In genomic region chr6:111441678-111442243, GRCh38 we compare ENCODE assay signal across 10 cellular contexts. TPM values are rescaled to one million over a fixed set of nuclear protein-coding genes. Genes with fewer than 3 reads are reported as not detected.
DNase-seq lines count a peak whose midpoint lies in the region; ATAC-seq and TF ChIP-seq lines count a peak whose summit lies in the region.
"Had no signal": no experiment of that assay in that cellular context is flagged by ENCODE, and none has a peak within 500 bp of the region (broad histone marks: within the 10 kb centered on the region; RNA-seq: fewer than 3 reads in every experiment).

No MANE protein-coding gene starts in this region.

- H4K20me1 ChIP-seq in OCI-LY1 (ENCODE audit: insufficient read depth, low read length) = no peaks in the 10 kb centered on the region

- H3K4me2 ChIP-seq in OCI-LY1 (ENCODE audit: low read length) = no peak overlapping the region; the same call in 1 of the 2 replicates

- H3K4me3 ChIP-seq in HEK293 (ENCODE audit: low read depth, low read length) (no peak overlapping the region), OCI-LY1 (ENCODE audit: low read depth, low read length, poor library complexity, severe bottlenecking) (no peak overlapping the region), lower lobe of right lung (no peak overlapping the region), HAP-1 (no peak overlapping the region), right atrium auricular region (no peak overlapping the region)
- H3K4me3 ChIP-seq: adrenal gland had no signal

- intact Hi-C loops in lower lobe of right lung (cut with DNase I) = no loop called here

- DNase-seq in GDM1 (lab: John Stamatoyannopoulos, UW) (peak; percentile 9), lower lobe of right lung (peak; percentile 47), HAP-1 (ENCODE audit: low spot score in 2 of 2) (no peak), T1000 (lab: John Stamatoyannopoulos, UW) (no peak), right atrium auricular region (ENCODE audit: low spot score) (no peak)
- DNase-seq: activated CD8-positive, alpha-beta memory T cell treated with anti-CD3 and anti-CD28 coated beads, Interleukin-2, amount 50 U/mL, for 4 hours; adrenal gland had no signal

- H3K9me3 ChIP-seq in HEK293 (ENCODE audit: control insufficient read depth, insufficient read depth, low read depth, low read length) (no peaks in the 10 kb centered on the region), OCI-LY1 (ENCODE audit: low read length) (no peaks in the 10 kb centered on the region), lower lobe of right lung (no peaks in the 10 kb centered on the region), HAP-1 (no peaks in the 10 kb centered on the region), right atrium auricular region (no peaks in the 10 kb centered on the region)
- H3K9me3 ChIP-seq: adrenal gland had no signal

- no peak overlapping the region for H2AFZ ChIP-seq in OCI-LY1 (ENCODE audit: low read length)

- H3K27ac ChIP-seq in HEK293 (ENCODE audit: extremely low read depth, low read depth, low read length) = no peak overlapping the region
- peak overlapping the region; percentile 5 for H3K27ac ChIP-seq in OCI-LY1 (ENCODE audit: low read depth, low read length, poor library complexity, severe bottlenecking)
- H3K27ac ChIP-seq in lower lobe of right lung = no peak overlapping the region
- no peak overlapping the region for H3K27ac ChIP-seq in right atrium auricular region
- H3K27ac ChIP-seq: adrenal gland had no signal

- no peak overlapping the region for H3K9ac ChIP-seq in OCI-LY1 (ENCODE audit: low read length)

- H3K27me3 ChIP-seq in OCI-LY1 (ENCODE audit: insufficient read depth, low read length) = no peaks in the 10 kb centered on the region
- no peaks in the 10 kb centered on the region for H3K27me3 ChIP-seq in lower lobe of right lung (ENCODE audit: low read depth)
- no peaks in the 10 kb centered on the region for H3K27me3 ChIP-seq in HAP-1 (ENCODE audit: low read depth)
- H3K27me3 ChIP-seq in right atrium auricular region = no peaks in the 10 kb centered on the region
- H3K27me3 ChIP-seq: adrenal gland had no signal

- CTCF ChIA-PET in HEK293 (lab: Yijun Ruan, JAX) = interaction anchor here (0.6 kb wide), 1 partner anchor 144 kb away, joined by 3 read pairs; no protein-coding TSS in a partner anchor

- H3K4me1 ChIP-seq in HEK293 (ENCODE audit: control insufficient read depth, insufficient read depth, low read length) = no peaks in the 10 kb centered on the region
- peaks cover 13% of the 10 kb centered on the region for H3K4me1 ChIP-seq in OCI-LY1 (ENCODE audit: insufficient read depth, low read length, severe bottlenecking)
- no peaks in the 10 kb centered on the region for H3K4me1 ChIP-seq in lower lobe of right lung
- no peaks in the 10 kb centered on the region for H3K4me1 ChIP-seq in HAP-1
- no peaks in the 10 kb centered on the region for H3K4me1 ChIP-seq in right atrium auricular region

- ATAC-seq in lower lobe of right lung = peak; percentile 51 to 54
- no peak for ATAC-seq in HG03097 (IDR thresholded peaks at IDR 0.05; ENCODE audit: low FRiP score, unreplicated experiment)

- peaks cover 79% of the 10 kb centered on the region for H3K79me2 ChIP-seq in OCI-LY1 (ENCODE audit: insufficient read depth, low read length)

- TF ChIP-seq CTCF in HEK293 (tag by site-specific recombination; IDR thresholded peaks at IDR 0.05) (no peak), OCI-LY1 (IDR thresholded peaks at IDR 0.05; ENCODE audit: low read length) (no peak), lower lobe of right lung (IDR thresholded peaks at IDR 0.05) (no peak), right atrium auricular region (IDR thresholded peaks at IDR 0.05) (no peak)

- no peaks in the 10 kb centered on the region for H3F3A ChIP-seq in OCI-LY1 (ENCODE audit: insufficient read depth, low read length)

- H3K9me2 ChIP-seq in OCI-LY1 (ENCODE audit: low read depth, low read length) = no peaks in the 10 kb centered on the region

- no peaks in the 10 kb centered on the region; a peak in 1 of 3 replicates for H3K36me3 ChIP-seq in HEK293 (ENCODE audit: control insufficient read depth in 2 of 2, insufficient read depth in 1 of 2, low read length in 2 of 2)
- H3K36me3 ChIP-seq in OCI-LY1 (ENCODE audit: insufficient read depth, low read length) = no peaks in the 10 kb centered on the region
- H3K36me3 ChIP-seq in lower lobe of right lung = no peaks in the 10 kb centered on the region
- no peaks in the 10 kb centered on the region for H3K36me3 ChIP-seq in HAP-1 (replicated peaks)
- no peaks in the 10 kb centered on the region for H3K36me3 ChIP-seq in right atrium auricular region
- H3K36me3 ChIP-seq: adrenal gland had no signal

- in situ Hi-C loops in HAP-1 (cut with MboI; ENCODE audit: low sequenced_read_pairs) = no loop called here

- POLR2A ChIA-PET in HEK293 (lab: Yijun Ruan, JAX) = no interaction called here

TF ChIP-seq in HEK293, 187 proteins besides CTCF, POLR2A, EP300 and RAD21:
- TF ChIP-seq, protein P1, sequence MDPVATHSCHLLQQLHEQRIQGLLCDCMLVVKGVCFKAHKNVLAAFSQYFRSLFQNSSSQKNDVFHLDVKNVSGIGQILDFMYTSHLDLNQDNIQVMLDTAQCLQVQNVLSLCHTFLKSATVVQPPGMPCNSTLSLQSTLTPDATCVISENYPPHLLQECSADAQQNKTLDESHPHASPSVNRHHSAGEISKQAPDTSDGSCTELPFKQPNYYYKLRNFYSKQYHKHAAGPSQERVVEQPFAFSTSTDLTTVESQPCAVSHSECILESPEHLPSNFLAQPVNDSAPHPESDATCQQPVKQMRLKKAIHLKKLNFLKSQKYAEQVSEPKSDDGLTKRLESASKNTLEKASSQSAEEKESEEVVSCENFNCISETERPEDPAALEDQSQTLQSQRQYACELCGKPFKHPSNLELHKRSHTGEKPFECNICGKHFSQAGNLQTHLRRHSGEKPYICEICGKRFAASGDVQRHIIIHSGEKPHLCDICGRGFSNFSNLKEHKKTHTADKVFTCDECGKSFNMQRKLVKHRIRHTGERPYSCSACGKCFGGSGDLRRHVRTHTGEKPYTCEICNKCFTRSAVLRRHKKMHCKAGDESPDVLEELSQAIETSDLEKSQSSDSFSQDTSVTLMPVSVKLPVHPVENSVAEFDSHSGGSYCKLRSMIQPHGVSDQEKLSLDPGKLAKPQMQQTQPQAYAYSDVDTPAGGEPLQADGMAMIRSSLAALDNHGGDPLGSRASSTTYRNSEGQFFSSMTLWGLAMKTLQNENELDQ (tag by site-specific recombination; IDR thresholded peaks at IDR 0.05; ENCODE audit: low read depth) = no peak
- TF ChIP-seq ZNF140 (tag by site-specific recombination; IDR thresholded peaks at IDR 0.05) (no peak), ZSCAN23 (tag by site-specific recombination; IDR thresholded peaks at IDR 0.05) (no peak), ZNF521 (tag by site-specific recombination; IDR thresholded peaks at IDR 0.05) (no peak), ZNF112 (tag by site-specific recombination; IDR thresholded peaks at IDR 0.05) (no peak), ZNF529 (tag by site-specific recombination; IDR thresholded peaks at IDR 0.05; ENCODE audit: insufficient replicate concordance) (no peak), SCRT1 (tag by site-specific recombination; IDR thresholded peaks at IDR 0.05; ENCODE audit: borderline replicate concordance) (peak; percentile 18; the same call in 1 of the 2 replicates), ZNF175 (tag by site-specific recombination; IDR thresholded peaks at IDR 0.05) (no peak), GLIS1 (tag by site-specific recombination; IDR thresholded peaks at IDR 0.05) (no peak), SCRT2 (tag by site-specific recombination; IDR thresholded peaks at IDR 0.05) (peak; percentile 84)
- TF ChIP-seq, protein P2, sequence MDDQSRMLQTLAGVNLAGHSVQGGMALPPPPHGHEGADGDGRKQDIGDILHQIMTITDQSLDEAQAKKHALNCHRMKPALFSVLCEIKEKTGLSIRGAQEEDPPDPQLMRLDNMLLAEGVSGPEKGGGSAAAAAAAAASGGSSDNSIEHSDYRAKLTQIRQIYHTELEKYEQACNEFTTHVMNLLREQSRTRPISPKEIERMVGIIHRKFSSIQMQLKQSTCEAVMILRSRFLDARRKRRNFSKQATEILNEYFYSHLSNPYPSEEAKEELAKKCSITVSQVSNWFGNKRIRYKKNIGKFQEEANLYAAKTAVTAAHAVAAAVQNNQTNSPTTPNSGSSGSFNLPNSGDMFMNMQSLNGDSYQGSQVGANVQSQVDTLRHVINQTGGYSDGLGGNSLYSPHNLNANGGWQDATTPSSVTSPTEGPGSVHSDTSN (CRISPR knock-in tag; IDR thresholded peaks at IDR 0.05) = no peak

RNA-seq across cellular contexts. Expression of gene REV3L, which starts 41.3 kb away (rescaled TPM):
- total RNA-seq in lower lobe of right lung (30.3 TPM), right atrium auricular region (10 to 100 TPM; 14.5 to 34.2 TPM)

Comparison
In these comparisons a context has a peak if more than half of its experiments do, and no peak if none do; other contexts are left out.
1. DNase-seq: peak in GDM1 (single experiment) and lower lobe of right lung (single experiment); none in HAP-1 (0 of 2), T1000 (single experiment) and right atrium auricular region (single experiment).